19 cellular contexts compared by ENCODE assay signal in the genomic region with DNA sequence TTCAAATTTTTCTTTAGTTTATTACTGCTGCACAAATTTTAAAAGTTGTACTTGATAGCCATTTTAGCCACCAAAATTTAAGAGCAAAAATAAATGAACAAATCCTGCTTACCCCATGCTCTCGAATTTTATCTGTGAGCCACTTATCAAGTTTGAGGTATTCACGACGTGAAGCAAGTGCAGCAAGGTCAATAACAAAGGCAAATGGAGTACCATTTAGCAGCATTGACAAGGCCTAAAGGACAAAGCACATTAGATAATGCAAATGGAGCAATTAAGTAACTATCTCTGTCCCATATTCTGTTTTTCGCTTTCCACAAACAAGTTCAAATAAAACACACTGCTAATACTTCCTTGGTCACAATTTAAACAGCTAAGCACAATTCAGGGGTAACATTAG.
"Had no signal": no experiment of that assay in that cellular context is flagged by ENCODE, and none has a peak within 500 bp of the region (broad histone marks: within the 10 kb centered on the region; RNA-seq: fewer than 3 reads in every experiment).

No MANE protein-coding gene starts in this region.

- H3K27me3 ChIP-seq: esophagus muscularis mucosa, foreskin keratinocyte, gastroesophageal sphincter, neural progenitor cell, spleen, tibial nerve, upper lobe of right lung, uterus had no signal

- H3K4me1 ChIP-seq: esophagus muscularis mucosa, foreskin keratinocyte, gastroesophageal sphincter, neural progenitor cell, parathyroid adenoma, tibial nerve, upper lobe of right lung, uterus had no signal

- H3K4me3 ChIP-seq: coronary artery, esophagus muscularis mucosa, gastroesophageal sphincter, neural progenitor cell, skin epidermis, spleen, thoracic aorta, tibial nerve, upper lobe of right lung, uterus had no signal

- DNase-seq: dermis blood vessel endothelial cell; effector memory CD4-positive, alpha-beta T cell; foreskin keratinocyte; spleen; stimulated activated CD4-positive, alpha-beta T cell treated with anti-CD3 and anti-CD28 coated beads, Interleukin-4, amount 100 ng/mL, for 4 hours; stimulated activated naive B cell treated with anti-CD40 and anti-IgM and Interleukin-4, amounts not matched to agents 10 μg/mL and 1 μg/mL and 100 μg/mL, for 72 hours; upper lobe of right lung; uterus had no signal

- H3K27ac Mint-ChIP-seq: nephron; neural progenitor cell; progenitor cell of endocrine pancreas; stimulated activated naive B cell treated with anti-CD40 and anti-IgM and Interleukin-4, amounts not matched to agents 10 μg/mL and 1 μg/mL and 100 μg/mL, for 72 hours; stimulated activated naive CD8-positive, alpha-beta T cell treated with anti-CD3 and anti-CD28 coated beads, Interleukin-15, Interleukin-2, amounts not matched to agents 100 ng/mL and 50 ng/mL, for 24 hours had no signal

- H3K27me3 Mint-ChIP-seq: progenitor cell of endocrine pancreas; stimulated activated naive B cell treated with anti-CD40 and anti-IgM and Interleukin-4, amounts not matched to agents 10 μg/mL and 1 μg/mL and 100 μg/mL, for 72 hours; stimulated activated naive CD8-positive, alpha-beta T cell treated with anti-CD3 and anti-CD28 coated beads, Interleukin-15, Interleukin-2, amounts not matched to agents 100 ng/mL and 50 ng/mL, for 24 hours had no signal

- H3K9me3 Mint-ChIP-seq: nephron; neural progenitor cell; stimulated activated naive B cell treated with anti-CD40 and anti-IgM and Interleukin-4, amounts not matched to agents 10 μg/mL and 1 μg/mL and 100 μg/mL, for 72 hours; stimulated activated naive CD8-positive, alpha-beta T cell treated with anti-CD3 and anti-CD28 coated beads, Interleukin-15, Interleukin-2, amounts not matched to agents 100 ng/mL and 50 ng/mL, for 24 hours had no signal

- H3K4me3 Mint-ChIP-seq: nephron; neural progenitor cell; stimulated activated naive B cell treated with anti-CD40 and anti-IgM and Interleukin-4, amounts not matched to agents 10 μg/mL and 1 μg/mL and 100 μg/mL, for 72 hours; stimulated activated naive CD8-positive, alpha-beta T cell treated with anti-CD3 and anti-CD28 coated beads, Interleukin-15, Interleukin-2, amounts not matched to agents 100 ng/mL and 50 ng/mL, for 24 hours had no signal

- H3K36me3 ChIP-seq: uterus had no signal

- ATAC-seq: foreskin keratinocyte; gastroesophageal sphincter; stimulated activated naive B cell treated with anti-CD40 and anti-IgM and Interleukin-4, amounts not matched to agents 10 μg/mL and 1 μg/mL and 100 μg/mL, for 72 hours; upper lobe of right lung had no signal

- H3K27ac ChIP-seq: coronary artery, esophagus muscularis mucosa, foreskin keratinocyte, gastroesophageal sphincter, neural progenitor cell, parathyroid adenoma, skin epidermis, spleen, thoracic aorta, tibial nerve, upper lobe of right lung, uterus had no signal

- H3K4me1 Mint-ChIP-seq: nephron, neural progenitor cell had no signal

- H3K9me3 ChIP-seq: esophagus muscularis mucosa, gastroesophageal sphincter, spleen, thoracic aorta, tibial nerve, upper lobe of right lung, uterus had no signal
